Comparison of ENCODE assay signal across 13 cellular contexts in the genomic region with DNA sequence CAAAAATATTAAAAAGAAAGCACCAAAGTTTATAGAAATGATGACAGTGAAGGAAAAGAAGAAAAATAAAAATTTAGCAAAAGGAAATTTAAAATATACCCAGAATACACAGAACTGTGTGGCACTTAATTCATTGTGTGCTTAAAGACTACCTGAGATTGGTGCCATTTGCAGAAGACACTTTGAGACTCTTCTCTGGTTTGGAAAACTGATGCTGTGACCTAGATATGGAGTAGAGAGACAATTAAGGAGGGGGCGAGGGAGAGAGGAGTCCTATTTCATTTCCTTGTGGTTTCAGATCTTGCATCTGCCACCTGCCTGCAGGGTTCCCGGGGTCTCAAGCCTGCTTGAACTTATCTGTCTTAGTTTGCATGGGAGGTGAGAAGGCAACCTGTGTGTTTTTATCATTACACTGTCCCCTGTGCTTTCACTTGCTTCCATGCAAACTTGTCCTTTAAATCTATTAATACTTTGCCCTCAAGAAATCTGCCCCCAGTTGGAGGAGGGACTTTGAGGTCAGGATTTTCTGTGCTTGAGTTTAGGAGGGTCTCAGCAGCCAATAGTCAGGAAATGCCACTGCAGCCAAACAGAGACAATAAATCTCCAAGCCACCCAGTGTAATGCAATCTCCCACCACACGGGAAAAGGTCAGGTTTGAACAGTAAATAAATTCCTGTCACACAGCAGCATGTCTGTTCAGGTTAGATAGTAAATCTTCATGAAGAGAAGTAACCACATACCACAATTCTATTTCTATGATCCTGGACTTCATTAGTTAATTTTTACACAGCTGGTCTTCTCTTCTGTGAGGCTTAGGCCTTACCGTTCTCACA.
DNase-seq lines count a peak whose midpoint lies in the region; ATAC-seq, FAIRE-seq and TF ChIP-seq lines count a peak whose summit lies in the region.
"Had no signal": no experiment of that assay in that cellular context is flagged by ENCODE, and none has a peak within 500 bp of the region (broad histone marks: within the 10 kb centered on the region; RNA-seq: fewer than 3 reads in every experiment).

No MANE protein-coding gene starts in this region.

- no peak overlapping the region for H3K9ac ChIP-seq in DND-41 (ENCODE audit: low read depth, low read length)

- TF ChIP-seq CTCF in DND-41 (IDR thresholded peaks at IDR 0.05; ENCODE audit: borderline replicate concordance, extremely low read depth, low read length, poor library complexity, severe bottlenecking): peak; percentile 57
- TF ChIP-seq CTCF in astrocyte of the cerebellum (IDR thresholded peaks at IDR 0.05; ENCODE audit: low read depth, low read length, missing control alignments): peak; percentile 32

- no peaks in the 10 kb centered on the region for H3K36me3 ChIP-seq in DND-41 (ENCODE audit: insufficient read depth, low read length)
- H3K36me3 ChIP-seq: lower lobe of right lung had no signal

- H4K20me1 ChIP-seq in DND-41 (ENCODE audit: insufficient read depth, low read length): no peaks in the 10 kb centered on the region

- H3K4me2 ChIP-seq in DND-41 (ENCODE audit: insufficient read depth, low read length): peak overlapping the region; percentile 28; the same call in 1 of the 2 replicates

- in situ Hi-C loops in astrocyte of the cerebellum (cut with HindIII; ENCODE audit: low sequenced_read_pairs): no loop called here

- peak; percentile 92 for ATAC-seq in DND-41 (ENCODE audit: insufficient read depth, low read depth)
- ATAC-seq: effector memory CD8-positive, alpha-beta T cell; lower lobe of right lung had no signal

- H2AFZ ChIP-seq in DND-41 (ENCODE audit: low read depth, low read length): no peak overlapping the region; the same call in 1 of the 2 replicates

- H3K4me3 ChIP-seq in DND-41 (ENCODE audit: low read depth in 1 of 2, low read length in 2 of 2) (no peak overlapping the region), astrocyte of the cerebellum (ENCODE audit: low read depth, low read length) (no peak overlapping the region)
- H3K4me3 ChIP-seq: lower lobe of right lung had no signal

- no peaks in the 10 kb centered on the region for H3K27me3 ChIP-seq in DND-41 (ENCODE audit: insufficient read depth, low read length, poor library complexity)

- peak overlapping the region; percentile 52 for H3K27ac ChIP-seq in DND-41 (ENCODE audit: low read length)
- H3K27ac ChIP-seq: lower lobe of right lung had no signal

- H3K79me2 ChIP-seq in DND-41 (ENCODE audit: insufficient read depth, low read length): no peaks in the 10 kb centered on the region

- FAIRE-seq in HTR-8/SVneo (lab: Jason Lieb, UNC): no peak
- FAIRE-seq: G401.6 had no signal

- DNase-seq in DND-41: peak; percentile 57
- DNase-seq in HTR-8/SVneo (ENCODE audit: insufficient read length, low spot score): peak; percentile 10
- no peak for DNase-seq in astrocyte of the cerebellum (ENCODE audit: low read depth)
- peak; percentile 46 for DNase-seq in myocyte (ENCODE audit: low read depth)
- no peak for DNase-seq in mesenteric fat pad (ENCODE audit: low spot score)
- no peak for DNase-seq in stimulated activated CD4-positive, alpha-beta T cell treated with anti-CD3 and anti-CD28 coated beads, Interleukin-2, amount 100 ng/mL, for 24 hours
- DNase-seq in inferior parietal cortex (ENCODE audit: extremely low spot score): no peak
- DNase-seq in T-helper 1 cell: no peak
- DNase-seq: effector memory CD8-positive, alpha-beta T cell; lower lobe of right lung; NCI-H1694 treated with DMSO at 0.1 percent for 48 hours; T1000 had no signal

- no peaks in the 10 kb centered on the region for H3K9me3 ChIP-seq in DND-41 (ENCODE audit: insufficient read depth, low read length, severe bottlenecking)
- H3K9me3 ChIP-seq: lower lobe of right lung had no signal

- H3K4me1 ChIP-seq in DND-41 (ENCODE audit: insufficient read depth, low read length): peaks cover 17% of the 10 kb centered on the region
- H3K4me1 ChIP-seq: lower lobe of right lung had no signal

Comparison
In these comparisons a context has a peak if more than half of its experiments do, and no peak if none do; other contexts are left out.
1. DNase-seq: peak in DND-41 (single experiment), HTR-8/SVneo (single experiment) and myocyte (single experiment); none in astrocyte of the cerebellum (single experiment), mesenteric fat pad (single experiment), stimulated activated CD4-positive, alpha-beta T cell treated with anti-CD3 and anti-CD28 coated beads, Interleukin-2, amount 100 ng/mL, for 24 hours (0 of 2), inferior parietal cortex (single experiment) and T-helper 1 cell (0 of 5).